14 cellular contexts compared by ENCODE assay signal in the genomic region with DNA sequence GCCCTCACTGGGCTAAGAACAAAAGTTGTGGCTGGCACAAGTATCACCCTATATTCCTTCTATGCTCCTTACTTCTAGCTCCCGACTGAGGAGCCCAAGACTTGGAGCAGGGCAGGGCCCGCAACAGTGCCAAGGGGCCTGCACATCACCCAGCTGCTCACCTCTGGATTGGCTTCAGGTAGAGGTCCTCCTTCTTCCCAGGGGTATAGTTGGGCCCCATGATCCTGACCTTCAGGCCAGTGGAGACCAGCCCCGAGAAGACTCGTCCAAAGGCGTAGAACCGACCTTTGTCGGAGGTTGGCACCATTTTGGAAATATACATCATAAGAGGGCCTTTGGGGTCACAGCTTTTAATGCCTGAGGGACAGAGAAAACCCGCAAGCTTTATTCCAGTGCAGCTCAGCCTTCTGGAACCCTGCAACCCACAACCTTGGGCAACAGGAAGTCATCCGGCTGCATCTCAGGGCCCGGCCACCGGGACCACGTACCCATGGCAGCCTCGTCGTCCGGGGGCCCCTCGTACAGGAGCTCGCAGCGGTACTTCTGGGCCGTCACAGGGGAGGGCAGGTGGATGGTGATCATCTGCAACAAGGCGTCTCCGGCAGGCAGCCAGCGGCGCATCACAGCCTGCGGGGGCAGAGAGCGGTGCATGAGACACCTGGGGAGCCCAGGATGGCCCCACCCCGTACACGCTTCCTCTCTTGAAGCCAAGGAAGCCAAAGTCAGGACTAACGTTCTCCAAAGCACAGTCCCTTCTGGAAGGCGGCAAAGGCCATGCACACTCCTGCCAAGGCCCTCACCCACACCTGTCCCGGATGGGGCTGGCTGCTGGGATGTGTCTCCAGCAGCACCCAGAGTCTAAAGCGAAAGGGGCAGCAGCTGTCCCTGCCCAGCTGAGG. TPM values are rescaled to one million over a fixed set of nuclear protein-coding genes. Genes with fewer than 3 reads are reported as not detected.
A peak's percentile ranks its signal among the peaks of the same experiment; 100 is the strongest.
DNase-seq lines count a peak whose midpoint lies in the region; ATAC-seq and TF ChIP-seq lines count a peak whose summit lies in the region.
"Had no signal": no experiment of that assay in that cellular context is flagged by ENCODE, and none has a peak within 500 bp of the region (broad histone marks: within the 10 kb centered on the region; RNA-seq: fewer than 3 reads in every experiment).

No MANE protein-coding gene starts in this region.

- H4K8ac ChIP-seq in IMR-90 (ENCODE audit: low read depth in 2 of 2, low read length in 2 of 2), result no peak overlapping the region

- peaks cover 9 to 90% of the 10 kb centered on the region in 2 experiments for H3K79me1 ChIP-seq in IMR-90 (ENCODE audit: low read depth in 1 of 2, low read length in 2 of 2)

- no peak for TF ChIP-seq RAD21 in IMR-90 (IDR thresholded peaks at IDR 0.05; ENCODE audit: low read length)

- H3K23ac ChIP-seq in IMR-90 (ENCODE audit: low read depth, low read length), result no peak overlapping the region

- peak overlapping the region; percentile 28 for H2AFZ ChIP-seq in IMR-90 (replicated peaks; ENCODE audit: low read length, poor library complexity)
- H2AFZ ChIP-seq: parathyroid adenoma had no signal

- peak overlapping the region; percentile 75 for H3K27ac Mint-ChIP-seq in chondrocyte (ENCODE audit: unreplicated experiment)

- no peak overlapping the region for H2BK5ac ChIP-seq in IMR-90 (ENCODE audit: low read depth, low read length, poor library complexity, severe bottlenecking)

- peak; percentile 62 for DNase-seq in activated CD8-positive, alpha-beta memory T cell treated with anti-CD3 and anti-CD28 coated beads, Interleukin-2, amount 50 U/mL, for 48 hours
- no peak for DNase-seq in activated CD8-positive, alpha-beta memory T cell treated with anti-CD3 and anti-CD28 coated beads, Interleukin-2, amount 50 U/mL, for 4 hours
- DNase-seq in IMR-90 (no peak), chondrocyte (ENCODE audit: low spot score) (no peak), GM20000 (ENCODE audit: low spot score) (no peak), testis (no peak), kidney glomerular epithelial cell (lab: John Stamatoyannopoulos, UW) (no peak)
- peak; percentile 28 for DNase-seq in stimulated activated CD8-positive, alpha-beta memory T cell treated with anti-CD3 and anti-CD28 coated beads, Interleukin-4, amount 100 ng/mL, for 48 hours
- DNase-seq: DMS 273 treated with DMSO at 0.1 percent for 48 hours; NCI-H2171 treated with DMSO at 0.1 percent for 48 hours; stimulated activated CD4-positive, alpha-beta T cell treated with anti-CD3 and anti-CD28 coated beads, Interleukin-12 subunit alpha, Interleukin-12 subunit beta, amount 100 ng/mL, for 4 hours had no signal

- H3K9me1 ChIP-seq in IMR-90 (ENCODE audit: insufficient read depth, low read length), result peaks cover 15% of the 10 kb centered on the region; the same call in 1 of the 2 replicates

- H3K27me3 ChIP-seq in IMR-90 (ENCODE audit: control insufficient read depth, insufficient read depth, low read length) (no peaks in the 10 kb centered on the region), testis (no peaks in the 10 kb centered on the region)
- H3K27me3 ChIP-seq: tibial nerve had no signal

- CTCF ChIA-PET in IMR-90 (lab: Yijun Ruan, JAX), result no interaction called here

- no peak overlapping the region for H4K5ac ChIP-seq in IMR-90 (ENCODE audit: low read depth, low read length)

- no peaks in the 10 kb centered on the region for H3K9me3 Mint-ChIP-seq in chondrocyte (ENCODE audit: low read depth)

- no peak overlapping the region for H3K14ac ChIP-seq in IMR-90 (replicated peaks; ENCODE audit: low read depth, low read length)

- H2BK15ac ChIP-seq in IMR-90 (ENCODE audit: low read depth, low read length), result no peak overlapping the region

- no peak for TF ChIP-seq CTCF in IMR-90 (conservative IDR thresholded peaks at IDR 0.05; ENCODE audit: low read depth, low read length)
- TF ChIP-seq CTCF in chondrocyte (IDR thresholded peaks at IDR 0.05), result no peak
- TF ChIP-seq CTCF in GM20000 (IDR thresholded peaks at IDR 0.05; ENCODE audit: extremely low read depth, missing control alignments), result no peak
- no peak for TF ChIP-seq CTCF in testis (IDR thresholded peaks at IDR 0.05)

- TF ChIP-seq POLR2A in IMR-90 (IDR thresholded peaks at IDR 0.05; ENCODE audit: low read depth, low read length), result no peak; the same call in 1 of the 2 replicates
- TF ChIP-seq POLR2A in testis (IDR thresholded peaks at IDR 0.05), result no peak

- H3K27ac ChIP-seq in IMR-90 (ENCODE audit: insufficient read depth, low read length) (no peak overlapping the region), testis (no peak overlapping the region)
- H3K27ac ChIP-seq: parathyroid adenoma, tibial nerve had no signal

- POLR2A ChIA-PET in IMR-90 (lab: Charles Lee; ENCODE audit: unreplicated experiment), result interaction anchor here (0.6 to 0.9 kb wide), 2 partner anchors 10 to 24 kb away, joined by 3 read pairs; partner anchors contain the start of gene DAPK3

- no peaks in the 10 kb centered on the region for H3K27me3 Mint-ChIP-seq in chondrocyte (ENCODE audit: low read depth)

- H3K36me3 Mint-ChIP-seq in chondrocyte (ENCODE audit: low read depth), result peaks cover 59% of the 10 kb centered on the region

- intact Hi-C loops in IMR-90 (cut with micrococcal nuclease), result no loop called here
- intact Hi-C loops in testis (cut with DNase I; ENCODE audit: low total_unique reads), result no loop called here

- WGBS in IMR-90 (ENCODE audit: extremely low coverage in 2 of 2, insufficient read length in 1 of 2), 2 experiments, result 96% methylated on average over 26 of the region's 31 CpGs; no CpG with 5 or more reads in 1 of the 2 experiments
- WGBS in testis, 2 donors, result 86 to 89% methylated on average over 8 to 31 of the region's 31 CpGs

- H3K4me1 Mint-ChIP-seq in chondrocyte (ENCODE audit: low read depth), result peaks cover 33% of the 10 kb centered on the region

- peaks cover 97% of the 10 kb centered on the region for H4K20me1 ChIP-seq in IMR-90 (ENCODE audit: insufficient read depth, low read length)

- H3K4me3 ChIP-seq in IMR-90 (ENCODE audit: insufficient read depth, low read depth, low read length), result no peak overlapping the region
- no peak overlapping the region for H3K4me3 ChIP-seq in testis
- H3K4me3 ChIP-seq: tibial nerve had no signal

- H2BK20ac ChIP-seq in IMR-90 (ENCODE audit: low read depth, low read length), result no peak overlapping the region

- no peak overlapping the region for H2BK120ac ChIP-seq in IMR-90 (ENCODE audit: low read depth, low read length)

- no peak overlapping the region for H3K56ac ChIP-seq in IMR-90 (ENCODE audit: extremely low read depth, insufficient read depth, low read length)

- H3K4me1 ChIP-seq in IMR-90 (ENCODE audit: control insufficient read depth, insufficient read depth, low read length) (peaks cover 6% of the 10 kb centered on the region), testis (peaks cover 12% of the 10 kb centered on the region)

- no peak overlapping the region for H3K18ac ChIP-seq in IMR-90 (ENCODE audit: low read depth, low read length)

- BruUV-seq in IMR-90 (replicated peaks; lab: Mats Ljungman, UMichigan), result TSS peak; percentile 20

- no peak overlapping the region for H2AK5ac ChIP-seq in IMR-90 (ENCODE audit: low read depth, low read length)

- H3K4ac ChIP-seq in IMR-90 (ENCODE audit: low read depth, low read length), result no peak overlapping the region

- no peak overlapping the region for H4K91ac ChIP-seq in IMR-90 (ENCODE audit: insufficient read depth, low read depth, low read length)

- H2AK9ac ChIP-seq in IMR-90 (replicated peaks; ENCODE audit: low read depth, low read length, poor library complexity), result no peak overlapping the region

- H3K36me3 ChIP-seq in IMR-90 (ENCODE audit: control insufficient read depth, insufficient read depth, low read length), result peaks cover 85% of the 10 kb centered on the region
- H3K36me3 ChIP-seq in testis (ENCODE audit: low read depth, missing control alignments), result peaks cover 7% of the 10 kb centered on the region

- dilution Hi-C loops in IMR-90 (cut with HindIII; ENCODE audit: low sequenced_read_pairs, unreplicated experiment), result no loop called here

- in situ Hi-C loops in IMR-90 (cut with MboI; ENCODE audit: low sequenced_read_pairs), result no loop called here

- H3K4me2 ChIP-seq in IMR-90 (ENCODE audit: low read depth, low read length), result no peak overlapping the region

- H3K9me3 ChIP-seq in IMR-90 (ENCODE audit: control insufficient read depth, insufficient read depth, low read length) (no peaks in the 10 kb centered on the region), testis (no peaks in the 10 kb centered on the region)
- H3K9me3 ChIP-seq: tibial nerve had no signal

- no peak for ATAC-seq in IMR-90 (ENCODE audit: low read depth)

- no peak overlapping the region for H3K4me3 Mint-ChIP-seq in chondrocyte (ENCODE audit: unreplicated experiment)

- no peak overlapping the region for H3K9ac ChIP-seq in IMR-90 (ENCODE audit: low read depth, low read length)
- H3K9ac ChIP-seq: parathyroid adenoma had no signal

RNA-seq across cellular contexts. Expression of gene EEF2, which starts 4.7 kb away (rescaled TPM):
- total RNA-seq in IMR-90 (2012; rRNA removed) (1,727 and 2,161 TPM in 2 replicates), chondrocyte (2,036 to 2,432 TPM (median 2,370 TPM) in 3 replicates), testis (1,000 to 10,000 TPM in 1 of 2 donors, 100 to 1,000 TPM in 1; 909 to 1,599 TPM)
- polyA plus RNA-seq in IMR-90 (2012; rRNA removed) (1,505 and 1,547 TPM in 2 replicates), testis (ENCODE audit: insufficient read depth, low read depth, low replicate concordance) (1,429 TPM)
- 957 and 2,460 TPM in 2 replicates for polyA plus RNA-seq in IMR-90 (2012; cell fraction: cytosol; rRNA removed)
- 805 and 1,780 TPM in 2 replicates for polyA plus RNA-seq in IMR-90 (2012; cell fraction: nucleus; rRNA removed; ENCODE audit: low replicate concordance)

RNA-seq across cellular contexts. Expression of gene DAPK3, which starts 9.7 kb away (rescaled TPM):
- total RNA-seq in IMR-90 (2012; rRNA removed) (128 and 145 TPM in 2 replicates), chondrocyte (131 to 185 TPM (median 170 TPM) in 3 replicates), testis (100 to 1,000 TPM; 102 to 111 TPM)
- polyA plus RNA-seq in IMR-90 (2012; rRNA removed) (188 and 202 TPM in 2 replicates), testis (ENCODE audit: insufficient read depth, low read depth, low replicate concordance) (89.8 TPM)
- polyA plus RNA-seq in IMR-90 (2012; cell fraction: cytosol; rRNA removed), result 189 and 293 TPM in 2 replicates
- polyA plus RNA-seq in IMR-90 (2012; cell fraction: nucleus; rRNA removed; ENCODE audit: low replicate concordance), result 209 and 518 TPM in 2 replicates

RNA-seq across cellular contexts. Expression of gene PIAS4, which starts 26.9 kb away (rescaled TPM):
- 10.8 and 13.6 TPM in 2 replicates for total RNA-seq in IMR-90 (2012; rRNA removed)
- 12.1 and 16.6 TPM in 2 replicates for polyA plus RNA-seq in IMR-90 (2012; rRNA removed)
- 11.9 and 21.3 TPM in 2 replicates for polyA plus RNA-seq in IMR-90 (2012; cell fraction: cytosol; rRNA removed)
- polyA plus RNA-seq in IMR-90 (2012; cell fraction: nucleus; rRNA removed; ENCODE audit: low replicate concordance), result 12.0 and 20.3 TPM in 2 replicates
- total RNA-seq in chondrocyte, result 26.3 to 29.7 TPM (median 26.7 TPM) in 3 replicates
- total RNA-seq in testis, result 10 to 100 TPM; 89.1 to 94.5 TPM
- polyA plus RNA-seq in testis (ENCODE audit: insufficient read depth, low read depth, low replicate concordance), result 142 TPM

RNA-seq across cellular contexts. Expression of gene NMRK2, which starts 47.7 kb away (rescaled TPM):
- total RNA-seq in IMR-90 (2012; rRNA removed), result not detected in 2 replicates
- polyA plus RNA-seq in IMR-90 (2012; rRNA removed), result not detected in 2 replicates
- polyA plus RNA-seq in IMR-90 (2012; cell fraction: cytosol; rRNA removed), result not detected in 2 replicates
- not detected in 2 replicates for polyA plus RNA-seq in IMR-90 (2012; cell fraction: nucleus; rRNA removed; ENCODE audit: low replicate concordance)
- total RNA-seq in chondrocyte, result not detected in 3 replicates
- 1 to 10 TPM; 1.7 to 3.2 TPM for total RNA-seq in testis
- polyA plus RNA-seq in testis (ENCODE audit: insufficient read depth, low read depth, low replicate concordance), result 1.7 TPM
- total RNA-seq: fibroblast of villous mesenchyme, tibial nerve had no signal

Comparison
In these comparisons a context has a peak if more than half of its experiments do, and no peak if none do; other contexts are left out.
1. DNase-seq: peak in activated CD8-positive, alpha-beta memory T cell treated with anti-CD3 and anti-CD28 coated beads, Interleukin-2, amount 50 U/mL, for 48 hours (single experiment) and stimulated activated CD8-positive, alpha-beta memory T cell treated with anti-CD3 and anti-CD28 coated beads, Interleukin-4, amount 100 ng/mL, for 48 hours (single experiment); none in activated CD8-positive, alpha-beta memory T cell treated with anti-CD3 and anti-CD28 coated beads, Interleukin-2, amount 50 U/mL, for 4 hours (single experiment), IMR-90 (single experiment), chondrocyte (single experiment), GM20000 (single experiment), testis (single experiment) and kidney glomerular epithelial cell (single experiment).